24 cellular contexts compared by ENCODE assay signal in the genomic region with DNA sequence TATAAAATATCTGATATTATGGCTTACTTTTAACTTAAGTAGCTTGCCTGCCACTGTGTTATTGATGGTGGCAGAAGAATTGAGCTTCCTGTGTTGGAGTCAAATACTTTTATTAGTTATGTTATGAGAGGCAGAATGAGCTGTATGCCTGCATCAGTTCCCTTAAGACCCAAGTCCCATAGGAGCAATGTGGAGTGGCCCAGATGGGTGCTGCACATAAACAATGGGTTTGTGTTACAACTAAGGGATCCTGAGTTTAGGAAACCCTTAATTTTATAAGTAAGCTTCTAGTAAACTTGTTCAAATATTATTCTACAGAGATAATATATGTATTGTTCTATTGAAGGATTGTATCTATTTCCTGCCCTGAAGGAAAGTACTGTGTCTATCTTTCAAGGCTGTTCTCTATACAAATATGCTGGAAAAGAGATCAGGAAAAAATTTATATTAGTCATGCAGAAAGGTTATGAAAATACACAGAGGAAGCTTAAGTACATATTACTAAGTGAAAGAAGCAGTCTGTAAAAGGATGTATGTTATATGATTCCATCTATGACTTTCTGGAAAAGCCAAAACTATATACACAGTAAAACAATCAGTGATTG.
DNase-seq lines count a peak whose midpoint lies in the region; TF ChIP-seq lines count a peak whose summit lies in the region.
"Had no signal": no experiment of that assay in that cellular context is flagged by ENCODE, and none has a peak within 500 bp of the region (broad histone marks: within the 10 kb centered on the region; RNA-seq: fewer than 3 reads in every experiment).

No MANE protein-coding gene starts in this region.

- DNase-seq in NCI-H82 (lab: John Stamatoyannopoulos, UW) (peak; percentile 23), NCI-H82 treated with DMSO at 0.1 percent for 48 hours (lab: John Stamatoyannopoulos, UW; ENCODE audit: unreplicated experiment) (no peak), fibroblast of lung (ENCODE audit: low read depth in 2 of 2) (peak; percentile 71 to 75), smooth muscle cell (lab: John Stamatoyannopoulos, UW; ENCODE audit: unreplicated experiment) (no peak), cardiac septum (ENCODE audit: low spot score) (no peak), OCI-M1 (lab: John Stamatoyannopoulos, UW) (no peak), SW 1271 (lab: John Stamatoyannopoulos, UW) (no peak)
- DNase-seq: 8988T; activated CD4-positive, alpha-beta memory T cell treated with anti-CD3 and anti-CD28 coated beads for 36 hours; Calu3; GDM1; left cardiac atrium; MV-4-11; NCI-H187; NCI-H510A; nephron progenitor cell; Right ventricle myocardium superior; stimulated activated CD4-positive, alpha-beta T cell treated with anti-CD3 and anti-CD28 coated beads, Interleukin-4, amount 100 ng/mL, for 1 hour; T-helper 17 cell had no signal

- intact Hi-C loops in cardiac septum (cut with DNase I) = no loop called here

- no peaks in the 10 kb centered on the region for H3K27me3 ChIP-seq in fibroblast of lung (ENCODE audit: control insufficient read depth, insufficient read depth, low read length)
- no peaks in the 10 kb centered on the region for H3K27me3 ChIP-seq in smooth muscle cell (ENCODE audit: low read depth)
- H3K27me3 ChIP-seq: BLaER1, gastroesophageal sphincter had no signal

- H3K9me3 ChIP-seq in fibroblast of lung (ENCODE audit: control insufficient read depth, insufficient read depth, low read depth, low read length) (no peaks in the 10 kb centered on the region), smooth muscle cell (replicated peaks; ENCODE audit: low read depth) (no peaks in the 10 kb centered on the region)
- H3K9me3 ChIP-seq: BLaER1, gastroesophageal sphincter had no signal

- TF ChIP-seq CTCF in VCaP (conservative IDR thresholded peaks at IDR 0.05) (no peak), fibroblast of lung (conservative IDR thresholded peaks at IDR 0.05 in 1 of 2, IDR thresholded peaks at IDR 0.05 in 1 of 2; ENCODE audit: low read depth in 1 of 2, low read length in 2 of 2) (no peak), smooth muscle cell (IDR thresholded peaks at IDR 0.05; ENCODE audit: borderline replicate concordance, insufficient read depth, poor library complexity, severe bottlenecking) (no peak)

- H3K27ac ChIP-seq in VCaP = peak overlapping the region; percentile 57
- H3K27ac ChIP-seq in fibroblast of lung (ENCODE audit: insufficient read depth, low read length) = no peak overlapping the region
- H3K27ac ChIP-seq in smooth muscle cell (ENCODE audit: low read depth) = peak overlapping the region; percentile 39
- H3K27ac ChIP-seq: BLaER1, gastroesophageal sphincter, skin epidermis had no signal

- H3K4me3 ChIP-seq in fibroblast of lung (replicated peaks in 1 of 4; ENCODE audit: control extremely low read depth in 1 of 4, insufficient read depth in 1 of 4, low read depth in 3 of 4, low read length in 4 of 4) (no peak overlapping the region), smooth muscle cell (no peak overlapping the region)
- H3K4me3 ChIP-seq: BLaER1, gastroesophageal sphincter, K562, skin epidermis had no signal

- H3K36me3 ChIP-seq in fibroblast of lung (ENCODE audit: control insufficient read depth, insufficient read depth, low read length) = no peaks in the 10 kb centered on the region
- no peaks in the 10 kb centered on the region for H3K36me3 ChIP-seq in smooth muscle cell (ENCODE audit: low read depth)
- H3K36me3 ChIP-seq: BLaER1, gastroesophageal sphincter had no signal

- no peaks in the 10 kb centered on the region for H3K4me1 ChIP-seq in fibroblast of lung (ENCODE audit: control insufficient read depth, extremely low read depth, insufficient read depth, low read length)
- H3K4me1 ChIP-seq in smooth muscle cell (ENCODE audit: low read depth) = no peaks in the 10 kb centered on the region
- H3K4me1 ChIP-seq: BLaER1, gastroesophageal sphincter had no signal

- peaks cover 3% of the 10 kb centered on the region for H3F3A ChIP-seq in smooth muscle cell (ENCODE audit: low read depth)

- H3K4me2 ChIP-seq in fibroblast of lung (ENCODE audit: extremely low read depth, insufficient read depth, low read length) (no peak overlapping the region), smooth muscle cell (peak overlapping the region; percentile 6)
- H3K4me2 ChIP-seq: BLaER1 had no signal

- no peaks in the 10 kb centered on the region for H4K20me1 ChIP-seq in fibroblast of lung (ENCODE audit: control insufficient read depth, extremely low read depth, insufficient read depth, low read length)
- H4K20me1 ChIP-seq in smooth muscle cell (ENCODE audit: low read depth) = no peaks in the 10 kb centered on the region
- H4K20me1 ChIP-seq: BLaER1 had no signal

- H3K79me2 ChIP-seq in fibroblast of lung (ENCODE audit: control insufficient read depth, insufficient read depth, low read length) = no peaks in the 10 kb centered on the region
- H3K79me2 ChIP-seq in smooth muscle cell (ENCODE audit: low read depth) = no peaks in the 10 kb centered on the region

- H3K9ac ChIP-seq in fibroblast of lung (ENCODE audit: insufficient read depth, low read length) (no peak overlapping the region), smooth muscle cell (ENCODE audit: low read depth) (no peak overlapping the region)
- H3K9ac ChIP-seq: BLaER1 had no signal

- H2AFZ ChIP-seq in fibroblast of lung (ENCODE audit: low read length) = no peak overlapping the region
- peak overlapping the region; percentile 26 for H2AFZ ChIP-seq in smooth muscle cell (ENCODE audit: low read depth)

Comparison
In these comparisons a context has a peak if more than half of its experiments do, and no peak if none do; other contexts are left out.
1. DNase-seq: peak in NCI-H82 (single experiment) and fibroblast of lung (2 of 2); none in NCI-H82 treated with DMSO at 0.1 percent for 48 hours (single experiment), smooth muscle cell (single experiment), cardiac septum (single experiment), OCI-M1 (single experiment) and SW 1271 (0 of 2).